ENCODE assay signal across 1 cellular context in the genomic region with DNA sequence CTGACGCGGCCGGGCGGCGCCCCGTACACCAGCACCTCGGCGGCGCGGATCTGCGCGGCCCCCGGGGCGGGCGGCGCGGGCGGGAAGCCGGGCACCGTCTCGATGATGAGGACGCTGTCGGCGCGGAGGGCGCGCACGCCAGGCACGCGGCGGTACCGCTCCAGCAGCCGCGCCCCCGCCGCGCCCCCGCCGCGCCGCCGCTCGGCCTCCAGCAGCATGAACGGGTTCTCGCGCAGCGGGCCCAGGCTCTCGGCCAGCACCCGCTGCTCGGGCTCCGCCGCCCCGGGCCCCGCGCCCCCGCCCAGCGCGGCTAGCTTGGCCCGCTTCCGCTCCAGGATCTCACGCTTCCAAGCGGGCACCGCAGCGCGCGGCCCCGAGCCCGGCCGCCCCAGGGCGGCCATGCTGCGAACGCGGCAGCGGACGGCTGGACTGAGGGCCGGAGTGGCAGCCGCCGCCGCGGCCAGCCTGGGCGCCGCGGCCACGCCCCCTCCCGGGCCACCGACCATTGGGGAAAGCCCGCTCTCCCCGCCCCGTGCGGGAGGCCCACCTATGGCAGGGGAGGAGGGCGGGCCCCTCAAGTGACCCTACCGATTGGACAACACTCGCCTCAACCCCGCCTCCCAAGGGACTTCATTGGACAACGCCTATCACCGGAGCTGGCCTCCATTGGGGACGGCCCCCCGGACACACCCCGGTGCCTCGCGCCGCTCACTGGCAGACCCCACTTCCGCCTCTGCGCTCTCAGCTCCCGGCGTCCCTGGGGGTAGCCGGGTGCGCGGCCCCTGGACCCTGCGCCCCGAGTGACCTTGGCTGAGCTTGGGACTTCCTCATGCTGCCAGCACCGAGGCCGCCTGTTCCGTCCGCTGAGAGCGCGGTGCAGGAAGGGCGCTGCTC.
TF ChIP-seq lines count a peak whose summit lies in the region.

A gene with protein sequence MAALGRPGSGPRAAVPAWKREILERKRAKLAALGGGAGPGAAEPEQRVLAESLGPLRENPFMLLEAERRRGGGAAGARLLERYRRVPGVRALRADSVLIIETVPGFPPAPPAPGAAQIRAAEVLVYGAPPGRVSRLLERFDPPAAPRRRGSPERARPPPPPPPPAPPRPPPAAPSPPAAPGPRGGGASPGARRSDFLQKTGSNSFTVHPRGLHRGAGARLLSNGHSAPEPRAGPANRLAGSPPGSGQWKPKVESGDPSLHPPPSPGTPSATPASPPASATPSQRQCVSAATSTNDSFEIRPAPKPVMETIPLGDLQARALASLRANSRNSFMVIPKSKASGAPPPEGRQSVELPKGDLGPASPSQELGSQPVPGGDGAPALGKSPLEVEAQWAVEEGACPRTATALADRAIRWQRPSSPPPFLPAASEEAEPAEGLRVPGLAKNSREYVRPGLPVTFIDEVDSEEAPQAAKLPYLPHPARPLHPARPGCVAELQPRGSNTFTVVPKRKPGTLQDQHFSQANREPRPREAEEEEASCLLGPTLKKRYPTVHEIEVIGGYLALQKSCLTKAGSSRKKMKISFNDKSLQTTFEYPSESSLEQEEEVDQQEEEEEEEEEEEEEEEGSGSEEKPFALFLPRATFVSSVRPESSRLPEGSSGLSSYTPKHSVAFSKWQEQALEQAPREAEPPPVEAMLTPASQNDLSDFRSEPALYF (minus strand): TSS at position 431 of the 894 bp plus-strand sequence. CDS start 30 bp downstream, at position 401.

TF ChIP-seq in HepG2, 621 proteins besides CTCF, POLR2A, EP300 and RAD21 (continued from another document and continues in another):
- TF ChIP-seq, protein P1, sequence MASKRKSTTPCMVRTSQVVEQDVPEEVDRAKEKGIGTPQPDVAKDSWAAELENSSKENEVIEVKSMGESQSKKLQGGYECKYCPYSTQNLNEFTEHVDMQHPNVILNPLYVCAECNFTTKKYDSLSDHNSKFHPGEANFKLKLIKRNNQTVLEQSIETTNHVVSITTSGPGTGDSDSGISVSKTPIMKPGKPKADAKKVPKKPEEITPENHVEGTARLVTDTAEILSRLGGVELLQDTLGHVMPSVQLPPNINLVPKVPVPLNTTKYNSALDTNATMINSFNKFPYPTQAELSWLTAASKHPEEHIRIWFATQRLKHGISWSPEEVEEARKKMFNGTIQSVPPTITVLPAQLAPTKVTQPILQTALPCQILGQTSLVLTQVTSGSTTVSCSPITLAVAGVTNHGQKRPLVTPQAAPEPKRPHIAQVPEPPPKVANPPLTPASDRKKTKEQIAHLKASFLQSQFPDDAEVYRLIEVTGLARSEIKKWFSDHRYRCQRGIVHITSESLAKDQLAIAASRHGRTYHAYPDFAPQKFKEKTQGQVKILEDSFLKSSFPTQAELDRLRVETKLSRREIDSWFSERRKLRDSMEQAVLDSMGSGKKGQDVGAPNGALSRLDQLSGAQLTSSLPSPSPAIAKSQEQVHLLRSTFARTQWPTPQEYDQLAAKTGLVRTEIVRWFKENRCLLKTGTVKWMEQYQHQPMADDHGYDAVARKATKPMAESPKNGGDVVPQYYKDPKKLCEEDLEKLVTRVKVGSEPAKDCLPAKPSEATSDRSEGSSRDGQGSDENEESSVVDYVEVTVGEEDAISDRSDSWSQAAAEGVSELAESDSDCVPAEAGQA (IDR thresholded peaks at IDR 0.05; ENCODE audit: low read depth) = peak; percentile 63; the same call in 1 of the 2 replicates
- TF ChIP-seq, protein P1 (CRISPR knock-in tag; IDR thresholded peaks at IDR 0.05; ENCODE audit: borderline replicate concordance) = peak; percentile 22; the same call in 1 of the 2 replicates
- TF ChIP-seq, protein P2, sequence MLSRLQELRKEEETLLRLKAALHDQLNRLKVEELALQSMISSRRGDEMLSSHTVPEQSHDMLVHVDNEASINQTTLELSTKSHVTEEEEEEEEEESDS (CRISPR knock-in tag; IDR thresholded peaks at IDR 0.05; ENCODE audit: borderline replicate concordance) = no peak
- TF ChIP-seq HCFC1 (IDR thresholded peaks at IDR 0.05; ENCODE audit: low read depth, low read length) (no peak; the same call in 1 of the 2 replicates), SALL1 (CRISPR knock-in tag; IDR thresholded peaks at IDR 0.05) (peak; percentile 77), RCOR2 (CRISPR knock-in tag; IDR thresholded peaks at IDR 0.05) (0 out of 2 replicates have a peak, but pooled peaks have one; percentile 24), RNF2 (conservative IDR thresholded peaks at IDR 0.05; ENCODE audit: low read depth) (no peak), ELF4 (CRISPR knock-in tag; IDR thresholded peaks at IDR 0.05; ENCODE audit: borderline replicate concordance) (peak; percentile 89; the same call in 1 of the 2 replicates), ASH2L (IDR thresholded peaks at IDR 0.05; ENCODE audit: insufficient read length, low read depth, low read length) (peak; percentile 72), FIP1L1 (IDR thresholded peaks at IDR 0.05; ENCODE audit: borderline replicate concordance, insufficient read depth, low read depth, low read length) (no peak), SYNCRIP (IDR thresholded peaks at IDR 0.05; ENCODE audit: insufficient read depth, low read depth, low read length) (no peak), ZNF282 (IDR thresholded peaks at IDR 0.05; ENCODE audit: partially characterized antibody) (no peak), NCOA5 (CRISPR knock-in tag; IDR thresholded peaks at IDR 0.05) (no peak), RBFOX2 (IDR thresholded peaks at IDR 0.05; ENCODE audit: low read depth, low read length) (peak; percentile 98), PHB2 (IDR thresholded peaks at IDR 0.05; ENCODE audit: partially characterized antibody) (no peak), CREM (IDR thresholded peaks at IDR 0.05) (no peak), CREM (CRISPR knock-in tag; IDR thresholded peaks at IDR 0.05) (no peak), ATF7 (IDR thresholded peaks at IDR 0.05) (no peak), ATF7 (CRISPR knock-in tag; IDR thresholded peaks at IDR 0.05) (no peak), CCDC6 (CRISPR knock-in tag; IDR thresholded peaks at IDR 0.05) (0 out of 2 replicates have a peak, but pooled peaks have one; percentile 47), ZNF577 (CRISPR knock-in tag; IDR thresholded peaks at IDR 0.05; ENCODE audit: borderline replicate concordance, low read depth) (no peak), MBD4 (IDR thresholded peaks at IDR 0.05; ENCODE audit: borderline replicate concordance, low read length) (no peak), SIN3A (IDR thresholded peaks at IDR 0.05; ENCODE audit: borderline replicate concordance, low read depth, low read length) (peak; percentile 78; the same call in 1 of the 2 replicates), JDP2 (CRISPR knock-in tag; IDR thresholded peaks at IDR 0.05; ENCODE audit: borderline replicate concordance) (no peak), RARA (CRISPR knock-in tag; IDR thresholded peaks at IDR 0.05) (peak; percentile 83), KAT2B (IDR thresholded peaks at IDR 0.05; ENCODE audit: borderline replicate concordance, low read depth, low read length) (no peak), ZNF496 (CRISPR knock-in tag; IDR thresholded peaks at IDR 0.05; ENCODE audit: insufficient replicate concordance) (no peak), HNRNPH1 (optimal IDR thresholded peaks at IDR 0.05; ENCODE audit: low read depth, low read length) (no peak), IRX3 (CRISPR knock-in tag; IDR thresholded peaks at IDR 0.05; ENCODE audit: borderline replicate concordance, low read depth) (peak; percentile 84; the same call in 1 of the 2 replicates), ZSCAN31 (CRISPR knock-in tag; IDR thresholded peaks at IDR 0.05; ENCODE audit: low read depth) (peak; percentile 86)
- TF ChIP-seq, protein P3, sequence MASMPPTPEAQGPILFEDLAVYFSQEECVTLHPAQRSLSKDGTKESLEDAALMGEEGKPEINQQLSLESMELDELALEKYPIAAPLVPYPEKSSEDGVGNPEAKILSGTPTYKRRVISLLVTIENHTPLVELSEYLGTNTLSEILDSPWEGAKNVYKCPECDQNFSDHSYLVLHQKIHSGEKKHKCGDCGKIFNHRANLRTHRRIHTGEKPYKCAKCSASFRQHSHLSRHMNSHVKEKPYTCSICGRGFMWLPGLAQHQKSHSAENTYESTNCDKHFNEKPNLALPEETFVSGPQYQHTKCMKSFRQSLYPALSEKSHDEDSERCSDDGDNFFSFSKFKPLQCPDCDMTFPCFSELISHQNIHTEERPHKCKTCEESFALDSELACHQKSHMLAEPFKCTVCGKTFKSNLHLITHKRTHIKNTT (CRISPR knock-in tag; IDR thresholded peaks at IDR 0.05) = no peak
- TF ChIP-seq, protein P4, sequence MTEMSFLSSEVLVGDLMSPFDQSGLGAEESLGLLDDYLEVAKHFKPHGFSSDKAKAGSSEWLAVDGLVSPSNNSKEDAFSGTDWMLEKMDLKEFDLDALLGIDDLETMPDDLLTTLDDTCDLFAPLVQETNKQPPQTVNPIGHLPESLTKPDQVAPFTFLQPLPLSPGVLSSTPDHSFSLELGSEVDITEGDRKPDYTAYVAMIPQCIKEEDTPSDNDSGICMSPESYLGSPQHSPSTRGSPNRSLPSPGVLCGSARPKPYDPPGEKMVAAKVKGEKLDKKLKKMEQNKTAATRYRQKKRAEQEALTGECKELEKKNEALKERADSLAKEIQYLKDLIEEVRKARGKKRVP (CRISPR knock-in tag; IDR thresholded peaks at IDR 0.05) = no peak
- TF ChIP-seq, protein P5, sequence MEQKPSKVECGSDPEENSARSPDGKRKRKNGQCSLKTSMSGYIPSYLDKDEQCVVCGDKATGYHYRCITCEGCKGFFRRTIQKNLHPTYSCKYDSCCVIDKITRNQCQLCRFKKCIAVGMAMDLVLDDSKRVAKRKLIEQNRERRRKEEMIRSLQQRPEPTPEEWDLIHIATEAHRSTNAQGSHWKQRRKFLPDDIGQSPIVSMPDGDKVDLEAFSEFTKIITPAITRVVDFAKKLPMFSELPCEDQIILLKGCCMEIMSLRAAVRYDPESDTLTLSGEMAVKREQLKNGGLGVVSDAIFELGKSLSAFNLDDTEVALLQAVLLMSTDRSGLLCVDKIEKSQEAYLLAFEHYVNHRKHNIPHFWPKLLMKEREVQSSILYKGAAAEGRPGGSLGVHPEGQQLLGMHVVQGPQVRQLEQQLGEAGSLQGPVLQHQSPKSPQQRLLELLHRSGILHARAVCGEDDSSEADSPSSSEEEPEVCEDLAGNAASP (CRISPR knock-in tag; IDR thresholded peaks at IDR 0.05; ENCODE audit: borderline replicate concordance) = peak; percentile 86
- TF ChIP-seq, protein P6, sequence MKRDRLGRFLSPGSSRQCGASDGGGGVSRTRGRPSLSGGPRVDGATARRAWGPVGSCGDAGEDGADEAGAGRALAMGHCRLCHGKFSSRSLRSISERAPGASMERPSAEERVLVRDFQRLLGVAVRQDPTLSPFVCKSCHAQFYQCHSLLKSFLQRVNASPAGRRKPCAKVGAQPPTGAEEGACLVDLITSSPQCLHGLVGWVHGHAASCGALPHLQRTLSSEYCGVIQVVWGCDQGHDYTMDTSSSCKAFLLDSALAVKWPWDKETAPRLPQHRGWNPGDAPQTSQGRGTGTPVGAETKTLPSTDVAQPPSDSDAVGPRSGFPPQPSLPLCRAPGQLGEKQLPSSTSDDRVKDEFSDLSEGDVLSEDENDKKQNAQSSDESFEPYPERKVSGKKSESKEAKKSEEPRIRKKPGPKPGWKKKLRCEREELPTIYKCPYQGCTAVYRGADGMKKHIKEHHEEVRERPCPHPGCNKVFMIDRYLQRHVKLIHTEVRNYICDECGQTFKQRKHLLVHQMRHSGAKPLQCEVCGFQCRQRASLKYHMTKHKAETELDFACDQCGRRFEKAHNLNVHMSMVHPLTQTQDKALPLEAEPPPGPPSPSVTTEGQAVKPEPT (CRISPR knock-in tag; IDR thresholded peaks at IDR 0.05; ENCODE audit: low read depth) = no peak
- TF ChIP-seq, protein P7, sequence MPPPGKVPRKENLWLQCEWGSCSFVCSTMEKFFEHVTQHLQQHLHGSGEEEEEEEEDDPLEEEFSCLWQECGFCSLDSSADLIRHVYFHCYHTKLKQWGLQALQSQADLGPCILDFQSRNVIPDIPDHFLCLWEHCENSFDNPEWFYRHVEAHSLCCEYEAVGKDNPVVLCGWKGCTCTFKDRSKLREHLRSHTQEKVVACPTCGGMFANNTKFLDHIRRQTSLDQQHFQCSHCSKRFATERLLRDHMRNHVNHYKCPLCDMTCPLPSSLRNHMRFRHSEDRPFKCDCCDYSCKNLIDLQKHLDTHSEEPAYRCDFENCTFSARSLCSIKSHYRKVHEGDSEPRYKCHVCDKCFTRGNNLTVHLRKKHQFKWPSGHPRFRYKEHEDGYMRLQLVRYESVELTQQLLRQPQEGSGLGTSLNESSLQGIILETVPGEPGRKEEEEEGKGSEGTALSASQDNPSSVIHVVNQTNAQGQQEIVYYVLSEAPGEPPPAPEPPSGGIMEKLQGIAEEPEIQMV (CRISPR knock-in tag; IDR thresholded peaks at IDR 0.05; ENCODE audit: low read depth) = 0 out of 2 replicates have a peak, but pooled peaks have one; percentile 18
- TF ChIP-seq, protein P8, sequence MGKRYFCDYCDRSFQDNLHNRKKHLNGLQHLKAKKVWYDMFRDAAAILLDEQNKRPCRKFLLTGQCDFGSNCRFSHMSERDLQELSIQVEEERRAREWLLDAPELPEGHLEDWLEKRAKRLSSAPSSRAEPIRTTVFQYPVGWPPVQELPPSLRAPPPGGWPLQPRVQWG (CRISPR knock-in tag; IDR thresholded peaks at IDR 0.05; ENCODE audit: borderline replicate concordance, low read depth) = no peak
- TF ChIP-seq, protein P9, sequence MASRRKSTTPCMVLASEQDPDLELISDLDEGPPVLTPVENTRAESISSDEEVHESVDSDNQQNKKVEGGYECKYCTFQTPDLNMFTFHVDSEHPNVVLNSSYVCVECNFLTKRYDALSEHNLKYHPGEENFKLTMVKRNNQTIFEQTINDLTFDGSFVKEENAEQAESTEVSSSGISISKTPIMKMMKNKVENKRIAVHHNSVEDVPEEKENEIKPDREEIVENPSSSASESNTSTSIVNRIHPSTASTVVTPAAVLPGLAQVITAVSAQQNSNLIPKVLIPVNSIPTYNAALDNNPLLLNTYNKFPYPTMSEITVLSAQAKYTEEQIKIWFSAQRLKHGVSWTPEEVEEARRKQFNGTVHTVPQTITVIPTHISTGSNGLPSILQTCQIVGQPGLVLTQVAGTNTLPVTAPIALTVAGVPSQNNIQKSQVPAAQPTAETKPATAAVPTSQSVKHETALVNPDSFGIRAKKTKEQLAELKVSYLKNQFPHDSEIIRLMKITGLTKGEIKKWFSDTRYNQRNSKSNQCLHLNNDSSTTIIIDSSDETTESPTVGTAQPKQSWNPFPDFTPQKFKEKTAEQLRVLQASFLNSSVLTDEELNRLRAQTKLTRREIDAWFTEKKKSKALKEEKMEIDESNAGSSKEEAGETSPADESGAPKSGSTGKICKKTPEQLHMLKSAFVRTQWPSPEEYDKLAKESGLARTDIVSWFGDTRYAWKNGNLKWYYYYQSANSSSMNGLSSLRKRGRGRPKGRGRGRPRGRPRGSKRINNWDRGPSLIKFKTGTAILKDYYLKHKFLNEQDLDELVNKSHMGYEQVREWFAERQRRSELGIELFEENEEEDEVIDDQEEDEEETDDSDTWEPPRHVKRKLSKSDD (CRISPR knock-in tag; IDR thresholded peaks at IDR 0.05; ENCODE audit: low read depth) = peak; percentile 80; the same call in 1 of the 2 replicates
